Comparison of ENCODE assay signal across 15 cellular contexts in genomic region chr2:241379481-241380480, GRCh38. TPM values are rescaled to one million over a fixed set of nuclear protein-coding genes. Genes with fewer than 3 reads are reported as not detected.
A peak's percentile ranks its signal among the peaks of the same experiment; 100 is the strongest.
DNase-seq lines count a peak whose midpoint lies in the region; ATAC-seq and TF ChIP-seq lines count a peak whose summit lies in the region.
"Had no signal": no experiment of that assay in that cellular context is flagged by ENCODE, and none has a peak within 500 bp of the region (broad histone marks: within the 10 kb centered on the region; RNA-seq: fewer than 3 reads in every experiment).

No MANE protein-coding gene starts in this region.

- DNase-seq in AG04450 (ENCODE audit: low read depth, low spot score) (no peak), OCI-LY7 (ENCODE audit: low spot score) (no peak), fibroblast of peridontal ligament (ENCODE audit: extremely low read depth) (peak; percentile 92), sigmoid colon (no peak), GDM1 (lab: John Stamatoyannopoulos, UW) (no peak)
- DNase-seq: activated naive CD4-positive, alpha-beta T cell treated with anti-CD3 and anti-CD28 coated beads, Interleukin-2, amount 50 U/mL, for 16 hours; AML-193; cortex of kidney; DMS153; NCI-H2107; stimulated activated CD4-positive, alpha-beta T cell treated with anti-CD3 and anti-CD28 coated beads, Interleukin-12 subunit alpha, Interleukin-12 subunit beta, amount 100 ng/mL, for 4 hours; thyroid gland had no signal

- H3K9me3 ChIP-seq in AG04450 (ENCODE audit: control insufficient read depth, insufficient read depth, low read length) (peaks cover 2% of the 10 kb centered on the region; the same call in 1 of the 2 replicates), OCI-LY7 (ENCODE audit: low read length) (no peaks in the 10 kb centered on the region), sigmoid colon (no peaks in the 10 kb centered on the region)
- H3K9me3 ChIP-seq: thyroid gland had no signal

- H3K4me2 ChIP-seq in OCI-LY7 (ENCODE audit: low read length): no peak overlapping the region

- TF ChIP-seq POLR2A in sigmoid colon (IDR thresholded peaks at IDR 0.05): no peak

- H3K4me1 ChIP-seq in OCI-LY7 (ENCODE audit: insufficient read depth, low read length, poor library complexity, severe bottlenecking) (peaks cover 8% of the 10 kb centered on the region), sigmoid colon (peaks cover 0 to 37% (median 22%) of the 10 kb centered on the region in 4 donors)

- ATAC-seq in HG03039 (IDR thresholded peaks at IDR 0.05; ENCODE audit: unreplicated experiment) (no peak), HG02763 (IDR thresholded peaks at IDR 0.05; ENCODE audit: unreplicated experiment) (no peak), GM21619 (IDR thresholded peaks at IDR 0.05; ENCODE audit: unreplicated experiment) (no peak)

- H3K27ac ChIP-seq in AG04450 (ENCODE audit: low read depth, low read length): peak overlapping the region; percentile 47
- H3K27ac ChIP-seq in OCI-LY7 (ENCODE audit: low read depth, low read length, poor library complexity, severe bottlenecking): no peak overlapping the region
- H3K27ac ChIP-seq in sigmoid colon: peak overlapping the region in 3 of 4 donors; percentile 4 to 51 (median 33)
- H3K27ac ChIP-seq: thyroid gland had no signal

- H3K4me3 ChIP-seq in AG04450 (ENCODE audit: low read depth, low read length): no peak overlapping the region
- H3K4me3 ChIP-seq in OCI-LY7 (ENCODE audit: low read depth, low read length, poor library complexity, severe bottlenecking): no peak overlapping the region
- no peak overlapping the region for H3K4me3 ChIP-seq in sigmoid colon
- H3K4me3 ChIP-seq: thyroid gland had no signal

- H3K9me2 ChIP-seq in OCI-LY7 (ENCODE audit: insufficient read depth, low read length): no peaks in the 10 kb centered on the region

- TF ChIP-seq EP300 in sigmoid colon (IDR thresholded peaks at IDR 0.05): no peak

- no peaks in the 10 kb centered on the region for H3K79me2 ChIP-seq in OCI-LY7 (ENCODE audit: insufficient read depth, low read depth, low read length)

- H3K27me3 ChIP-seq in AG04450 (ENCODE audit: control insufficient read depth, insufficient read depth, low read length) (no peaks in the 10 kb centered on the region), sigmoid colon (no peaks in the 10 kb centered on the region)
- H3K27me3 ChIP-seq: thyroid gland had no signal

- peaks cover 27% of the 10 kb centered on the region for H3K36me3 ChIP-seq in OCI-LY7 (ENCODE audit: insufficient read depth, low read length)
- peaks cover 0 to 5% (median 0%) of the 10 kb centered on the region in 4 donors for H3K36me3 ChIP-seq in sigmoid colon
- H3K36me3 ChIP-seq: thyroid gland had no signal

- WGBS in sigmoid colon, 2 donors: 88 to 89% methylated on average over 9 of the region's 9 CpGs

- POLR2A ChIA-PET in AG04450 (lab: Yijun Ruan, JAX): interaction anchor here (0.6 kb wide), 1 partner anchor 65 kb away, joined by 3 read pairs; no protein-coding TSS in a partner anchor
- POLR2A ChIA-PET in OCI-LY7 (lab: Charles Lee): interaction anchor here (0.8 to 3.1 kb wide), 3 partner anchors 12 to 24 kb away, joined by 3 to 11 read pairs (median 4); no protein-coding TSS in a partner anchor

- intact Hi-C loops in OCI-LY7 (cut with micrococcal nuclease; ENCODE audit: unreplicated experiment): no loop called here
- intact Hi-C loops in sigmoid colon (cut with DNase I): no loop called here

- TF ChIP-seq CTCF in AG04450 (IDR thresholded peaks at IDR 0.05; ENCODE audit: low read depth, low read length): no peak
- no peak for TF ChIP-seq CTCF in OCI-LY7 (conservative IDR thresholded peaks at IDR 0.05; ENCODE audit: low read length)
- TF ChIP-seq CTCF in sigmoid colon (IDR thresholded peaks at IDR 0.05): no peak

- BruUV-seq in OCI-LY7 (replicated peaks; lab: Mats Ljungman, UMichigan): TSS peak; percentile 15

- H2AFZ ChIP-seq in OCI-LY7 (ENCODE audit: low read length): no peak overlapping the region

- CTCF ChIA-PET in AG04450 (lab: Charles Lee): interaction anchor here (0.6 kb wide), 1 partner anchor 517 kb away, joined by 3 read pairs; no protein-coding TSS in a partner anchor
- CTCF ChIA-PET in OCI-LY7 (lab: Charles Lee; ENCODE audit: unreplicated experiment): interaction anchor here (0.7 kb wide), 1 partner anchor 11 kb away, joined by 3 read pairs; no protein-coding TSS in a partner anchor

- no peaks in the 10 kb centered on the region for H4K20me1 ChIP-seq in OCI-LY7 (ENCODE audit: insufficient read depth, low read length)

RNA-seq across cellular contexts. Expression of gene FARP2, which starts 23.7 kb away (rescaled TPM):
- polyA plus RNA-seq in AG04450 (2011; rRNA removed) (25.4 and 27.0 TPM in 2 replicates), sigmoid colon (10 to 100 TPM; 24.0 to 41.6 (median 33.0) TPM)
- 50.5 and 58.7 TPM in 2 replicates for polyA minus RNA-seq in AG04450 (2011; rRNA and poly(A)+ RNA removed)
- 23.2 and 33.6 TPM in 2 replicates for total RNA-seq in OCI-LY7 (2014; rRNA removed; shearing (Covaris generic))
- total RNA-seq in OCI-LY7 (2022) (47.9 and 52.7 TPM in 2 replicates), sigmoid colon (10 to 100 TPM; 19.3 to 32.6 (median 28.1) TPM)
